In genomic region chr7:2417178-2417577, GRCh38 we compare ENCODE assay signal across 4 cellular contexts. TPM values are rescaled to one million over a fixed set of nuclear protein-coding genes. Genes with fewer than 3 reads are reported as not detected.
"Had no signal": no experiment of that assay in that cellular context is flagged by ENCODE, and none has a peak within 500 bp of the region (broad histone marks: within the 10 kb centered on the region; RNA-seq: fewer than 3 reads in every experiment).

No MANE protein-coding gene starts in this region.

RNA-seq across cellular contexts. Expression of gene GRIFIN, which starts 59.0 kb away (rescaled TPM):
- total RNA-seq: MCF 10A, OCI-LY7, PC-3, SJCRH30 had no signal
